In genomic region chr2:689877-690510, GRCh38 we compare ENCODE assay signal across 26 cellular contexts. TPM values are rescaled to one million over a fixed set of nuclear protein-coding genes. Genes with fewer than 3 reads are reported as not detected.
DNase-seq lines count a peak whose midpoint lies in the region; ATAC-seq and TF ChIP-seq lines count a peak whose summit lies in the region.
"Had no signal": no experiment of that assay in that cellular context is flagged by ENCODE, and none has a peak within 500 bp of the region (broad histone marks: within the 10 kb centered on the region; RNA-seq: fewer than 3 reads in every experiment).

No MANE protein-coding gene starts in this region.

- no peaks in the 10 kb centered on the region for H3K27me3 Mint-ChIP-seq in stimulated activated naive B cell treated with anti-CD40 and anti-IgM and Interleukin-4, amounts not matched to agents 10 μg/mL and 1 μg/mL and 100 μg/mL, for 72 hours

- peak overlapping the region; percentile 57 for H3K27ac Mint-ChIP-seq in stimulated activated naive B cell treated with anti-CD40 and anti-IgM and Interleukin-4, amounts not matched to agents 10 μg/mL and 1 μg/mL and 100 μg/mL, for 72 hours
- H3K27ac Mint-ChIP-seq: CD8-positive, alpha-beta T cell; T-helper 1 cell treated with Interleukin-12 subunit alpha and Interleukin-12 subunit beta and Interleukin-4 antibody, amounts not matched to agents 30 μg/mL and 1 μg/mL, for 36 hours had no signal

- peaks cover 14 to 17% of the 10 kb centered on the region in 2 donors for H3K9me3 Mint-ChIP-seq in stimulated activated naive B cell treated with anti-CD40 and anti-IgM and Interleukin-4, amounts not matched to agents 10 μg/mL and 1 μg/mL and 100 μg/mL, for 72 hours

- H4K20me1 ChIP-seq in BLaER1 treated with 17β-estradiol and CSF1 and Interleukin-3, amounts not matched to agents 10 nM and 100 nM = no peaks in the 10 kb centered on the region

- peaks cover 26 to 40% of the 10 kb centered on the region in 2 donors for H3K36me3 Mint-ChIP-seq in stimulated activated naive B cell treated with anti-CD40 and anti-IgM and Interleukin-4, amounts not matched to agents 10 μg/mL and 1 μg/mL and 100 μg/mL, for 72 hours

- intact Hi-C loops in esophagus squamous epithelium (cut with DNase I) = no loop called here

- H3K4me1 Mint-ChIP-seq in stimulated activated naive B cell treated with anti-CD40 and anti-IgM and Interleukin-4, amounts not matched to agents 10 μg/mL and 1 μg/mL and 100 μg/mL, for 72 hours = peaks cover 25 to 29% of the 10 kb centered on the region in 2 donors

- peak overlapping the region in 1 of 11 experiments; percentile 39; a peak in 1 of 22 replicates for H3K9ac ChIP-seq in BLaER1 treated with 17β-estradiol and CSF1 and Interleukin-3, amounts not matched to agents 10 nM and 100 nM

- DNase-seq in M059J (ENCODE audit: low read depth) (peak; percentile 5), esophagus squamous epithelium (lab: John Stamatoyannopoulos, UW) (no peak)
- no peak for DNase-seq in stimulated activated naive B cell treated with anti-CD40 and anti-IgM and Interleukin-4, amounts not matched to agents 10 μg/mL and 1 μg/mL and 100 μg/mL, for 72 hours
- DNase-seq in stimulated activated naive CD8-positive, alpha-beta T cell treated with anti-CD3 and anti-CD28 coated beads, Interleukin-15, Interleukin-2, amounts not matched to agents 100 U/mL and 50 U/mL, for 24 hours = no peak
- DNase-seq: activated CD4-positive, alpha-beta T cell treated with anti-CD3 and anti-CD28 coated beads, Interleukin-2, amount 50 U/mL, for 1 hour; activated CD8-positive, alpha-beta memory T cell treated with anti-CD3 and anti-CD28 coated beads, Interleukin-2, amount 50 U/mL, for 48 hours; CD8-positive, alpha-beta T cell; cortex of kidney; DMS53; GF-D8; KG1; kidney; NCI-H1048; NCI-H2029; NCI-H2227 treated with DMSO at 0.1 percent for 48 hours; NCI-H82; occipital lobe; Right ventricle myocardium superior; substantia nigra had no signal

- H3K36me3 ChIP-seq in BLaER1 treated with 17β-estradiol and CSF1 and Interleukin-3, amounts not matched to agents 10 nM and 100 nM = peaks cover 0 to 11% (median 7%) of the 10 kb centered on the region in 11 experiments; a peak in 7 of 22 replicates
- H3K36me3 ChIP-seq in esophagus squamous epithelium = no peaks in the 10 kb centered on the region
- H3K36me3 ChIP-seq: right atrium auricular region had no signal

- H3K4me1 ChIP-seq in BLaER1 treated with 17β-estradiol and CSF1 and Interleukin-3, amounts not matched to agents 10 nM and 100 nM = peaks cover 23 to 47% (median 38%) of the 10 kb centered on the region in 10 experiments
- peaks cover 0 to 6% (median 0%) of the 10 kb centered on the region in 3 donors for H3K4me1 ChIP-seq in esophagus squamous epithelium

- peak overlapping the region in 10 of 11 experiments; percentile 8 to 66 (median 54); a peak in 18 of 22 replicates for H3K4me2 ChIP-seq in BLaER1 treated with 17β-estradiol and CSF1 and Interleukin-3, amounts not matched to agents 10 nM and 100 nM

- TF ChIP-seq CTCF in esophagus squamous epithelium (IDR thresholded peaks at IDR 0.05) = no peak

- peak overlapping the region in 4 of 11 experiments; percentile 20 to 50 (median 30); a peak in 6 of 22 replicates for H3K27ac ChIP-seq in BLaER1 treated with 17β-estradiol and CSF1 and Interleukin-3, amounts not matched to agents 10 nM and 100 nM
- H3K27ac ChIP-seq in esophagus squamous epithelium = peak overlapping the region in 3 of 4 donors; percentile 12 to 59 (median 42)
- H3K27ac ChIP-seq: right atrium auricular region had no signal

- peak overlapping the region; percentile 30 to 34 for H3K4me3 Mint-ChIP-seq in stimulated activated naive B cell treated with anti-CD40 and anti-IgM and Interleukin-4, amounts not matched to agents 10 μg/mL and 1 μg/mL and 100 μg/mL, for 72 hours
- H3K4me3 Mint-ChIP-seq: CD8-positive, alpha-beta T cell; T-helper 1 cell treated with Interleukin-12 subunit alpha and Interleukin-12 subunit beta and Interleukin-4 antibody, amounts not matched to agents 30 μg/mL and 1 μg/mL, for 36 hours had no signal

- no peaks in the 10 kb centered on the region; a peak in 1 of 22 replicates for H3K27me3 ChIP-seq in BLaER1 treated with 17β-estradiol and CSF1 and Interleukin-3, amounts not matched to agents 10 nM and 100 nM
- H3K27me3 ChIP-seq in esophagus squamous epithelium = peaks cover 0 to 4% (median 0%) of the 10 kb centered on the region in 4 donors
- H3K27me3 ChIP-seq: right atrium auricular region had no signal

- H3K9me3 ChIP-seq in BLaER1 treated with 17β-estradiol and CSF1 and Interleukin-3, amounts not matched to agents 10 nM and 100 nM (replicated peaks in 1 of 11) = peaks cover 40 to 62% (median 47%) of the 10 kb centered on the region in 11 experiments
- H3K9me3 ChIP-seq in esophagus squamous epithelium = peaks cover 0 to 8% (median 0%) of the 10 kb centered on the region in 3 donors
- H3K9me3 ChIP-seq: right atrium auricular region had no signal

- ATAC-seq in stimulated activated naive B cell treated with anti-CD40 and anti-IgM and Interleukin-4, amounts not matched to agents 10 μg/mL and 1 μg/mL and 100 μg/mL, for 72 hours (replicated peaks) = peak; percentile 26 to 53
- ATAC-seq in stimulated activated naive CD8-positive, alpha-beta T cell treated with anti-CD3 and anti-CD28 coated beads, Interleukin-15, Interleukin-2, amounts not matched to agents 100 U/mL and 50 U/mL, for 24 hours = no peak
- ATAC-seq in HG03439 (IDR thresholded peaks at IDR 0.05; ENCODE audit: unreplicated experiment) (no peak), GM18519 (IDR thresholded peaks at IDR 0.05; ENCODE audit: low FRiP score, unreplicated experiment) (no peak), GM19351 (IDR thresholded peaks at IDR 0.05; ENCODE audit: unreplicated experiment) (no peak)
- ATAC-seq: CD8-positive, alpha-beta T cell had no signal

- 69 to 73% methylated on average over 18 of the region's 19 CpGs for WGBS in esophagus squamous epithelium, 2 donors

- TF ChIP-seq POLR2A in esophagus squamous epithelium (IDR thresholded peaks at IDR 0.05) = no peak

- H3K4me3 ChIP-seq in BLaER1 treated with 17β-estradiol and CSF1 and Interleukin-3, amounts not matched to agents 10 nM and 100 nM = no peak overlapping the region
- H3K4me3 ChIP-seq in esophagus squamous epithelium = no peak overlapping the region
- H3K4me3 ChIP-seq: lung, right atrium auricular region had no signal

RNA-seq across cellular contexts. Expression of gene TMEM18, which starts 12.8 kb away (rescaled TPM):
- total RNA-seq in M059J (2014; rRNA removed; shearing (Covaris generic)) = 15.3 and 29.9 TPM in 2 replicates
- total RNA-seq in esophagus squamous epithelium = 10 to 100 TPM in 3 of 4 donors, 1 to 10 TPM in 1; 7.3 to 23.7 (median 17.8) TPM

Comparison
In these comparisons a context has a peak if more than half of its experiments do, and no peak if none do; other contexts are left out.
1. ATAC-seq: peak in stimulated activated naive B cell treated with anti-CD40 and anti-IgM and Interleukin-4, amounts not matched to agents 10 μg/mL and 1 μg/mL and 100 μg/mL, for 72 hours (2 of 2); none in stimulated activated naive CD8-positive, alpha-beta T cell treated with anti-CD3 and anti-CD28 coated beads, Interleukin-15, Interleukin-2, amounts not matched to agents 100 U/mL and 50 U/mL, for 24 hours (single experiment), HG03439 (single experiment), GM18519 (single experiment) and GM19351 (single experiment).